ENCODE assay signal across 1 cellular context in the genomic region with DNA sequence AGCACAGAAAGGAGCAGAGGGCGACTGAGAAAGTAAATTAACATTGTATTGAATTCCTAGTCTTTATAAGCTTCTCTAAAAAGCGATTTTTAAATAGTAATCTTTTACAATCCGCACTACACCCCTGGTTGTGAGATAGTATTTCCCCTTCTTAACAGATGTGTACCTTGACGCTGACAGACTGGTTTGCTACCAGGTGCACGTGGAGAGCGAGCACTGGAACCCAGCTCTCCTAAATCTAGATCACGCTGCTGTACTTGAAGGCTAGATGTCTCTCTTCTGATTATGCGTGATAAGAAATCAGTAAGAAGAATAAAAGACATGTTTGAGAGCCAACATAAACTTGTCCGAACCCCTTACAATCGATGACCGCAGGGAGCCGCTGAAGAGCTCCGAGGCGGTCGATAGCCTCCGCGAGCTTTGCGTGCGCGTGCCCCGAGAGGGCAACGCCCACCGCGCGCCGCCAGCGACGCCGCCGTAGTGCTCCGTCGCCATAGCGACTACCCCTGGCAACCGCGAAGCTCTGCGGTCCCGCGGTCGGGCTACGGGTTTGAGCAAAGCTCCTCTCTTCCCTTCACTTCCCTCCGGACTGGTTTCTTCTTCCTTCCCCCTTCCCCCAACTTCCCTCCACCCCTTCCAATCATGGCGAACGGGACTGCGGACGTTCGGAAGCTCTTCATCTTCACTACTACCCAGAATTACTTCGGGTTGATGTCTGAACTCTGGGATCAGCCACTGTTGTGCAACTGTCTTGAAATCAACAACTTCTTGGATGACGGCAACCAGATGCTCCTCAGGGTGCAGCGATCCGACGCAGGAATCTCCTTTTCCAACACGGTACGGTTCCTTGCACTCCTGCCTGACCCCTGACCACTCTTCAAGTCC.
TF ChIP-seq lines count a peak whose summit lies in the region.

A gene with protein sequence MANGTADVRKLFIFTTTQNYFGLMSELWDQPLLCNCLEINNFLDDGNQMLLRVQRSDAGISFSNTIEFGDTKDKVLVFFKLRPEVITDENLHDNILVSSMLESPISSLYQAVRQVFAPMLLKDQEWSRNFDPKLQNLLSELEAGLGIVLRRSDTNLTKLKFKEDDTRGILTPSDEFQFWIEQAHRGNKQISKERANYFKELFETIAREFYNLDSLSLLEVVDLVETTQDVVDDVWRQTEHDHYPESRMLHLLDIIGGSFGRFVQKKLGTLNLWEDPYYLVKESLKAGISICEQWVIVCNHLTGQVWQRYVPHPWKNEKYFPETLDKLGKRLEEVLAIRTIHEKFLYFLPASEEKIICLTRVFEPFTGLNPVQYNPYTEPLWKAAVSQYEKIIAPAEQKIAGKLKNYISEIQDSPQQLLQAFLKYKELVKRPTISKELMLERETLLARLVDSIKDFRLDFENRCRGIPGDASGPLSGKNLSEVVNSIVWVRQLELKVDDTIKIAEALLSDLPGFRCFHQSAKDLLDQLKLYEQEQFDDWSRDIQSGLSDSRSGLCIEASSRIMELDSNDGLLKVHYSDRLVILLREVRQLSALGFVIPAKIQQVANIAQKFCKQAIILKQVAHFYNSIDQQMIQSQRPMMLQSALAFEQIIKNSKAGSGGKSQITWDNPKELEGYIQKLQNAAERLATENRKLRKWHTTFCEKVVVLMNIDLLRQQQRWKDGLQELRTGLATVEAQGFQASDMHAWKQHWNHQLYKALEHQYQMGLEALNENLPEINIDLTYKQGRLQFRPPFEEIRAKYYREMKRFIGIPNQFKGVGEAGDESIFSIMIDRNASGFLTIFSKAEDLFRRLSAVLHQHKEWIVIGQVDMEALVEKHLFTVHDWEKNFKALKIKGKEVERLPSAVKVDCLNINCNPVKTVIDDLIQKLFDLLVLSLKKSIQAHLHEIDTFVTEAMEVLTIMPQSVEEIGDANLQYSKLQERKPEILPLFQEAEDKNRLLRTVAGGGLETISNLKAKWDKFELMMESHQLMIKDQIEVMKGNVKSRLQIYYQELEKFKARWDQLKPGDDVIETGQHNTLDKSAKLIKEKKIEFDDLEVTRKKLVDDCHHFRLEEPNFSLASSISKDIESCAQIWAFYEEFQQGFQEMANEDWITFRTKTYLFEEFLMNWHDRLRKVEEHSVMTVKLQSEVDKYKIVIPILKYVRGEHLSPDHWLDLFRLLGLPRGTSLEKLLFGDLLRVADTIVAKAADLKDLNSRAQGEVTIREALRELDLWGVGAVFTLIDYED (N-terminal part only) (plus strand): TSS at position 494 of the 885 bp plus-strand sequence. CDS start 149 bp downstream, at position 643.

TF ChIP-seq in HepG2, 621 proteins besides CTCF, POLR2A, EP300 and RAD21 (continued from another document and continues in another):
- TF ChIP-seq, protein P1, sequence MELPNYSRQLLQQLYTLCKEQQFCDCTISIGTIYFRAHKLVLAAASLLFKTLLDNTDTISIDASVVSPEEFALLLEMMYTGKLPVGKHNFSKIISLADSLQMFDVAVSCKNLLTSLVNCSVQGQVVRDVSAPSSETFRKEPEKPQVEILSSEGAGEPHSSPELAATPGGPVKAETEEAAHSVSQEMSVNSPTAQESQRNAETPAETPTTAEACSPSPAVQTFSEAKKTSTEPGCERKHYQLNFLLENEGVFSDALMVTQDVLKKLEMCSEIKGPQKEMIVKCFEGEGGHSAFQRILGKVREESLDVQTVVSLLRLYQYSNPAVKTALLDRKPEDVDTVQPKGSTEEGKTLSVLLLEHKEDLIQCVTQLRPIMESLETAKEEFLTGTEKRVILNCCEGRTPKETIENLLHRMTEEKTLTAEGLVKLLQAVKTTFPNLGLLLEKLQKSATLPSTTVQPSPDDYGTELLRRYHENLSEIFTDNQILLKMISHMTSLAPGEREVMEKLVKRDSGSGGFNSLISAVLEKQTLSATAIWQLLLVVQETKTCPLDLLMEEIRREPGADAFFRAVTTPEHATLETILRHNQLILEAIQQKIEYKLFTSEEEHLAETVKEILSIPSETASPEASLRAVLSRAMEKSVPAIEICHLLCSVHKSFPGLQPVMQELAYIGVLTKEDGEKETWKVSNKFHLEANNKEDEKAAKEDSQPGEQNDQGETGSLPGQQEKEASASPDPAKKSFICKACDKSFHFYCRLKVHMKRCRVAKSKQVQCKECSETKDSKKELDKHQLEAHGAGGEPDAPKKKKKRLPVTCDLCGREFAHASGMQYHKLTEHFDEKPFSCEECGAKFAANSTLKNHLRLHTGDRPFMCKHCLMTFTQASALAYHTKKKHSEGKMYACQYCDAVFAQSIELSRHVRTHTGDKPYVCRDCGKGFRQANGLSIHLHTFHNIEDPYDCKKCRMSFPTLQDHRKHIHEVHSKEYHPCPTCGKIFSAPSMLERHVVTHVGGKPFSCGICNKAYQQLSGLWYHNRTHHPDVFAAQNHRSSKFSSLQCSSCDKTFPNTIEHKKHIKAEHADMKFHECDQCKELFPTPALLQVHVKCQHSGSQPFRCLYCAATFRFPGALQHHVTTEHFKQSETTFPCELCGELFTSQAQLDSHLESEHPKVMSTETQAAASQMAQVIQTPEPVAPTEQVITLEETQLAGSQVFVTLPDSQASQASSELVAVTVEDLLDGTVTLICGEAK (IDR thresholded peaks at IDR 0.05): no peak
- TF ChIP-seq, protein P1 (CRISPR knock-in tag; IDR thresholded peaks at IDR 0.05): no peak
- TF ChIP-seq MTF2 (CRISPR knock-in tag; IDR thresholded peaks at IDR 0.05; ENCODE audit: borderline replicate concordance) (peak; percentile 73; the same call in 1 of the 2 replicates), SMARCC2 (IDR thresholded peaks at IDR 0.05) (no peak), ZNF138 (CRISPR knock-in tag; IDR thresholded peaks at IDR 0.05; ENCODE audit: low read depth) (no peak), RARA (CRISPR knock-in tag; IDR thresholded peaks at IDR 0.05) (no peak), SP2 (CRISPR knock-in tag; IDR thresholded peaks at IDR 0.05) (no peak), IKZF1 (IDR thresholded peaks at IDR 0.05) (no peak), ZSCAN25 (CRISPR knock-in tag; IDR thresholded peaks at IDR 0.05) (no peak), ADNP (CRISPR knock-in tag; IDR thresholded peaks at IDR 0.05) (no peak), CEBPB (IDR thresholded peaks at IDR 0.05; ENCODE audit: borderline replicate concordance, low read depth, low read length) (peak; percentile 34; the same call in 1 of the 2 replicates), ZNF616 (CRISPR knock-in tag; IDR thresholded peaks at IDR 0.05; ENCODE audit: low read depth) (peak; percentile 67; the same call in 1 of the 2 replicates), ZNF430 (CRISPR knock-in tag; IDR thresholded peaks at IDR 0.05) (no peak)
- TF ChIP-seq, protein P2, sequence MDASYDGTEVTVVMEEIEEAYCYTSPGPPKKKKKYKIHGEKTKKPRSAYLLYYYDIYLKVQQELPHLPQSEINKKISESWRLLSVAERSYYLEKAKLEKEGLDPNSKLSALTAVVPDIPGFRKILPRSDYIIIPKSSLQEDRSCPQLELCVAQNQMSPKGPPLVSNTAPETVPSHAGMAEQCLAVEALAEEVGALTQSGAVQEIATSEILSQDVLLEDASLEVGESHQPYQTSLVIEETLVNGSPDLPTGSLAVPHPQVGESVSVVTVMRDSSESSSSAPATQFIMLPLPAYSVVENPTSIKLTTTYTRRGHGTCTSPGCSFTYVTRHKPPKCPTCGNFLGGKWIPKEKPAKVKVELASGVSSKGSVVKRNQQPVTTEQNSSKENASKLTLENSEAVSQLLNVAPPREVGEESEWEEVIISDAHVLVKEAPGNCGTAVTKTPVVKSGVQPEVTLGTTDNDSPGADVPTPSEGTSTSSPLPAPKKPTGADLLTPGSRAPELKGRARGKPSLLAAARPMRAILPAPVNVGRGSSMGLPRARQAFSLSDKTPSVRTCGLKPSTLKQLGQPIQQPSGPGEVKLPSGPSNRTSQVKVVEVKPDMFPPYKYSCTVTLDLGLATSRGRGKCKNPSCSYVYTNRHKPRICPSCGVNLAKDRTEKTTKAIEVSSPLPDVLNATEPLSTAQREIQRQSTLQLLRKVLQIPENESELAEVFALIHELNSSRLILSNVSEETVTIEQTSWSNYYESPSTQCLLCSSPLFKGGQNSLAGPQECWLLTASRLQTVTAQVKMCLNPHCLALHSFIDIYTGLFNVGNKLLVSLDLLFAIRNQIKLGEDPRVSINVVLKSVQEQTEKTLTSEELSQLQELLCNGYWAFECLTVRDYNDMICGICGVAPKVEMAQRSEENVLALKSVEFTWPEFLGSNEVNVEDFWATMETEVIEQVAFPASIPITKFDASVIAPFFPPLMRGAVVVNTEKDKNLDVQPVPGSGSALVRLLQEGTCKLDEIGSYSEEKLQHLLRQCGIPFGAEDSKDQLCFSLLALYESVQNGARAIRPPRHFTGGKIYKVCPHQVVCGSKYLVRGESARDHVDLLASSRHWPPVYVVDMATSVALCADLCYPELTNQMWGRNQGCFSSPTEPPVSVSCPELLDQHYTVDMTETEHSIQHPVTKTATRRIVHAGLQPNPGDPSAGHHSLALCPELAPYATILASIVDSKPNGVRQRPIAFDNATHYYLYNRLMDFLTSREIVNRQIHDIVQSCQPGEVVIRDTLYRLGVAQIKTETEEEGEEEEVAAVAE (CRISPR knock-in tag; IDR thresholded peaks at IDR 0.05; ENCODE audit: borderline replicate concordance): 0 out of 2 replicates have a peak, but pooled peaks have one; percentile 61
- TF ChIP-seq, protein P3, sequence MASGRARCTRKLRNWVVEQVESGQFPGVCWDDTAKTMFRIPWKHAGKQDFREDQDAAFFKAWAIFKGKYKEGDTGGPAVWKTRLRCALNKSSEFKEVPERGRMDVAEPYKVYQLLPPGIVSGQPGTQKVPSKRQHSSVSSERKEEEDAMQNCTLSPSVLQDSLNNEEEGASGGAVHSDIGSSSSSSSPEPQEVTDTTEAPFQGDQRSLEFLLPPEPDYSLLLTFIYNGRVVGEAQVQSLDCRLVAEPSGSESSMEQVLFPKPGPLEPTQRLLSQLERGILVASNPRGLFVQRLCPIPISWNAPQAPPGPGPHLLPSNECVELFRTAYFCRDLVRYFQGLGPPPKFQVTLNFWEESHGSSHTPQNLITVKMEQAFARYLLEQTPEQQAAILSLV (CRISPR knock-in tag; IDR thresholded peaks at IDR 0.05; ENCODE audit: borderline replicate concordance): no peak
- TF ChIP-seq, protein P4, sequence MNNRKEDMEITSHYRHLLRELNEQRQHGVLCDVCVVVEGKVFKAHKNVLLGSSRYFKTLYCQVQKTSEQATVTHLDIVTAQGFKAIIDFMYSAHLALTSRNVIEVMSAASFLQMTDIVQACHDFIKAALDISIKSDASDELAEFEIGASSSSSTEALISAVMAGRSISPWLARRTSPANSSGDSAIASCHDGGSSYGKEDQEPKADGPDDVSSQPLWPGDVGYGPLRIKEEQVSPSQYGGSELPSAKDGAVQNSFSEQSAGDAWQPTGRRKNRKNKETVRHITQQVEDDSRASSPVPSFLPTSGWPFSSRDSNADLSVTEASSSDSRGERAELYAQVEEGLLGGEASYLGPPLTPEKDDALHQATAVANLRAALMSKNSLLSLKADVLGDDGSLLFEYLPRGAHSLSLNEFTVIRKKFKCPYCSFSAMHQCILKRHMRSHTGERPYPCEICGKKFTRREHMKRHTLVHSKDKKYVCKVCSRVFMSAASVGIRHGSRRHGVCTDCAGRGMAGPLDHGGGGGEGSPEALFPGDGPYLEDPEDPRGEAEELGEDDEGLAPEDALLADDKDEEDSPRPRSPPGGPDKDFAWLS (CRISPR knock-in tag; IDR thresholded peaks at IDR 0.05; ENCODE audit: borderline replicate concordance): no peak
- TF ChIP-seq, protein P5, sequence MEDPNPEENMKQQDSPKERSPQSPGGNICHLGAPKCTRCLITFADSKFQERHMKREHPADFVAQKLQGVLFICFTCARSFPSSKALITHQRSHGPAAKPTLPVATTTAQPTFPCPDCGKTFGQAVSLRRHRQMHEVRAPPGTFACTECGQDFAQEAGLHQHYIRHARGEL (CRISPR knock-in tag; IDR thresholded peaks at IDR 0.05): no peak
- TF ChIP-seq, protein P6, sequence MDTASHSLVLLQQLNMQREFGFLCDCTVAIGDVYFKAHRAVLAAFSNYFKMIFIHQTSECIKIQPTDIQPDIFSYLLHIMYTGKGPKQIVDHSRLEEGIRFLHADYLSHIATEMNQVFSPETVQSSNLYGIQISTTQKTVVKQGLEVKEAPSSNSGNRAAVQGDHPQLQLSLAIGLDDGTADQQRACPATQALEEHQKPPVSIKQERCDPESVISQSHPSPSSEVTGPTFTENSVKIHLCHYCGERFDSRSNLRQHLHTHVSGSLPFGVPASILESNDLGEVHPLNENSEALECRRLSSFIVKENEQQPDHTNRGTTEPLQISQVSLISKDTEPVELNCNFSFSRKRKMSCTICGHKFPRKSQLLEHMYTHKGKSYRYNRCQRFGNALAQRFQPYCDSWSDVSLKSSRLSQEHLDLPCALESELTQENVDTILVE (CRISPR knock-in tag; IDR thresholded peaks at IDR 0.05): peak; percentile 34; the same call in 1 of the 2 replicates
- TF ChIP-seq, protein P7, sequence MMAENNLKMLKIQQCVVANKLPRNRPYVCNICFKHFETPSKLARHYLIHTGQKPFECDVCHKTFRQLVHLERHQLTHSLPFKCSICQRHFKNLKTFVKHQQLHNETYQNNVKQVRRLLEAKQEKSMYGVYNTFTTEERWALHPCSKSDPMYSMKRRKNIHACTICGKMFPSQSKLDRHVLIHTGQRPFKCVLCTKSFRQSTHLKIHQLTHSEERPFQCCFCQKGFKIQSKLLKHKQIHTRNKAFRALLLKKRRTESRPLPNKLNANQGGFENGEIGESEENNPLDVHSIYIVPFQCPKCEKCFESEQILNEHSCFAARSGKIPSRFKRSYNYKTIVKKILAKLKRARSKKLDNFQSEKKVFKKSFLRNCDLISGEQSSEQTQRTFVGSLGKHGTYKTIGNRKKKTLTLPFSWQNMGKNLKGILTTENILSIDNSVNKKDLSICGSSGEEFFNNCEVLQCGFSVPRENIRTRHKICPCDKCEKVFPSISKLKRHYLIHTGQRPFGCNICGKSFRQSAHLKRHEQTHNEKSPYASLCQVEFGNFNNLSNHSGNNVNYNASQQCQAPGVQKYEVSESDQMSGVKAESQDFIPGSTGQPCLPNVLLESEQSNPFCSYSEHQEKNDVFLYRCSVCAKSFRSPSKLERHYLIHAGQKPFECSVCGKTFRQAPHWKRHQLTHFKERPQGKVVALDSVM (CRISPR knock-in tag; IDR thresholded peaks at IDR 0.05): no peak
